Comparison of ENCODE assay signal across 31 cellular contexts in the genomic region with DNA sequence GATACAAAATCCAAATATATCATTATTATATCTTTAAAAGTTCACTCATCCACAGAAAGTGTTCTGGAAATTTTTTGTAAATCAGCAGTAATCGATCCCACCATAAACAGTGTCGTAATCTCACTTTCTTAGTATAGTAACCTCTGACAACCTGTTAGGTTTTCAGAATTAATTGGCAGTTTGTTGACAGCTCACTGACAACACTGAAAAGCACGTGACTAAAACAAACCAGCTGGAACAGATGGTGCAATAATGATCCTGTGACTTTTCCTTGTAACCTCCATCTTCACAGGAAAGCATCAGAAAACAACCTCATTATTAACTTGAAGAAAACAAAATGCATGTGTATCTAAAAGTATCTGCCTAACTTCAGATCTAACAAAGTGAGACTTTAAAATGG. TPM values are rescaled to one million over a fixed set of nuclear protein-coding genes. Genes with fewer than 3 reads are reported as not detected.
DNase-seq lines count a peak whose midpoint lies in the region; TF ChIP-seq lines count a peak whose summit lies in the region.
"Had no signal": no experiment of that assay in that cellular context is flagged by ENCODE, and none has a peak within 500 bp of the region (broad histone marks: within the 10 kb centered on the region; RNA-seq: fewer than 3 reads in every experiment).

No MANE protein-coding gene starts in this region.

- no peaks in the 10 kb centered on the region for H3K27me3 ChIP-seq in H7 (ENCODE audit: control insufficient read depth, insufficient read depth, low read length)
- H3K27me3 ChIP-seq: colonic mucosa, pancreas, testis had no signal

- peaks cover 37% of the 10 kb centered on the region for H3K4me1 Mint-ChIP-seq in progenitor cell of endocrine pancreas (ENCODE audit: low read depth)
- H3K4me1 Mint-ChIP-seq: IgD-negative memory B cell had no signal

- no peaks in the 10 kb centered on the region for H3K27me3 Mint-ChIP-seq in progenitor cell of endocrine pancreas
- H3K27me3 Mint-ChIP-seq: IgD-negative memory B cell; natural killer cell treated with Interleukin-12 subunit alpha and Interleukin-12 subunit beta and Interleukin-15 and Interleukin-18, amount 100 ng/mL, for 72 hours had no signal

- no peaks in the 10 kb centered on the region for H3K36me3 Mint-ChIP-seq in progenitor cell of endocrine pancreas (ENCODE audit: insufficient read depth)
- H3K36me3 Mint-ChIP-seq: activated naive CD4-positive, alpha-beta T cell treated with anti-CD3 and anti-CD28 coated beads, Interleukin-2, amount 50 U/mL, for 72 hours; IgD-negative memory B cell had no signal

- peak overlapping the region; percentile 77 for H3K27ac Mint-ChIP-seq in progenitor cell of endocrine pancreas
- H3K27ac Mint-ChIP-seq: activated CD8-positive, alpha-beta T cell treated with anti-CD3 and anti-CD28 coated beads, Interleukin-2, amount 10 ng/mL, durations not matched to agents 7 days and 5 days; activated naive CD4-positive, alpha-beta T cell treated with anti-CD3 and anti-CD28 coated beads, Interleukin-2, amount 50 U/mL, for 72 hours; IgD-negative memory B cell; natural killer cell treated with Interleukin-12 subunit alpha and Interleukin-12 subunit beta and Interleukin-15 and Interleukin-18, amount 100 ng/mL, for 72 hours had no signal

- no peak for TF ChIP-seq CTCF in progenitor cell of endocrine pancreas (IDR thresholded peaks at IDR 0.05; ENCODE audit: unreplicated experiment)

- no peaks in the 10 kb centered on the region for H3K9me3 Mint-ChIP-seq in progenitor cell of endocrine pancreas (ENCODE audit: low read depth)

- no peak overlapping the region for H3K4me3 ChIP-seq in H7 (ENCODE audit: insufficient read depth, low read depth, low read length)
- H3K4me3 ChIP-seq: colonic mucosa, GM12878, HAP-1, pancreas, smooth muscle cell, testis had no signal

- DNase-seq in NCI-H1417 (lab: John Stamatoyannopoulos, UW) (peak in 2 of 3 experiments; percentile 7 to 52), NCI-H1417 treated with DMSO at 0.1 percent for 48 hours (lab: John Stamatoyannopoulos, UW) (no peak), NCI-H2171 treated with DMSO at 0.1 percent for 48 hours (lab: John Stamatoyannopoulos, UW) (peak; percentile 82), cerebellum (ENCODE audit: low spot score) (peak; percentile 5), progenitor cell of endocrine pancreas (ENCODE audit: low spot score, unreplicated experiment) (no peak), HuH-7.5 (ENCODE audit: low spot score) (no peak), H7 (no peak), activated T-cell treated with anti-CD3 and anti-CD28 coated beads for 4 hours (no peak)
- DNase-seq: 8988T; activated CD4-positive, alpha-beta T cell treated with anti-CD3 and anti-CD28 coated beads for 4 hours; activated CD8-positive, alpha-beta T cell treated with anti-CD3 and anti-CD28 coated beads, Interleukin-2, amount 10 ng/mL, durations not matched to agents 7 days and 5 days; colonic mucosa; effector CD4-positive, alpha-beta T cell; EL; left colon; NCI-H1694 treated with DMSO at 0.1 percent for 48 hours; NCI-H526 treated with DMSO at 0.1 percent for 48 hours; pancreas; right cardiac atrium; stimulated activated CD4-positive, alpha-beta T cell treated with anti-CD3 and anti-CD28 coated beads, Interleukin-1b, Interleukin-23, amount 100 ng/mL, for 48 hours; stimulated activated naive CD8-positive, alpha-beta T cell treated with anti-CD3 and anti-CD28 coated beads, Interleukin-15, Interleukin-2, amounts not matched to agents 100 U/mL and 50 U/mL, for 24 hours; T-helper 9 cell; testis had no signal

- no peaks in the 10 kb centered on the region for H3K36me3 ChIP-seq in H7 (replicated peaks; ENCODE audit: control insufficient read depth, insufficient read depth, low read length)
- H3K36me3 ChIP-seq: colonic mucosa, HAP-1, pancreas had no signal

- no peak overlapping the region for H3K4me3 Mint-ChIP-seq in progenitor cell of endocrine pancreas (ENCODE audit: low read depth)
- H3K4me3 Mint-ChIP-seq: activated CD8-positive, alpha-beta T cell treated with anti-CD3 and anti-CD28 coated beads, Interleukin-2, amount 10 ng/mL, durations not matched to agents 7 days and 5 days; IgD-negative memory B cell; natural killer cell treated with Interleukin-12 subunit alpha and Interleukin-12 subunit beta and Interleukin-15 and Interleukin-18, amount 100 ng/mL, for 72 hours had no signal

RNA-seq across cellular contexts. Expression of gene FSTL5, which starts 48.5 kb away (rescaled TPM):
- 85.7 TPM for total RNA-seq in cerebellum
- total RNA-seq in progenitor cell of endocrine pancreas, result 10.6 and 15.5 TPM in 2 replicates
- 2.2 and 2.3 TPM in 2 replicates for total RNA-seq in H7 (2014; rRNA removed; shearing (Covaris generic))
- total RNA-seq: activated CD8-positive, alpha-beta T cell treated with anti-CD3 and anti-CD28 coated beads, Interleukin-2, amount 10 ng/mL, durations not matched to agents 7 days and 5 days; activated naive CD4-positive, alpha-beta T cell treated with anti-CD3 and anti-CD28 coated beads, Interleukin-2, amount 50 U/mL, for 72 hours; bronchial epithelial cell; lung microvascular endothelial cell; natural killer cell treated with Interleukin-12 subunit alpha and Interleukin-12 subunit beta and Interleukin-15 and Interleukin-18, amount 100 ng/mL, for 72 hours; right cardiac atrium had no signal

Comparison
In these comparisons a context has a peak if more than half of its experiments do, and no peak if none do; other contexts are left out.
1. DNase-seq: peak in NCI-H1417 (2 of 3), NCI-H2171 treated with DMSO at 0.1 percent for 48 hours (single experiment) and cerebellum (single experiment); none in NCI-H1417 treated with DMSO at 0.1 percent for 48 hours (single experiment), progenitor cell of endocrine pancreas (single experiment), HuH-7.5 (single experiment), H7 (single experiment) and activated T-cell treated with anti-CD3 and anti-CD28 coated beads for 4 hours (single experiment).